ENCODE assay signal across 1 cellular context in the genomic region with DNA sequence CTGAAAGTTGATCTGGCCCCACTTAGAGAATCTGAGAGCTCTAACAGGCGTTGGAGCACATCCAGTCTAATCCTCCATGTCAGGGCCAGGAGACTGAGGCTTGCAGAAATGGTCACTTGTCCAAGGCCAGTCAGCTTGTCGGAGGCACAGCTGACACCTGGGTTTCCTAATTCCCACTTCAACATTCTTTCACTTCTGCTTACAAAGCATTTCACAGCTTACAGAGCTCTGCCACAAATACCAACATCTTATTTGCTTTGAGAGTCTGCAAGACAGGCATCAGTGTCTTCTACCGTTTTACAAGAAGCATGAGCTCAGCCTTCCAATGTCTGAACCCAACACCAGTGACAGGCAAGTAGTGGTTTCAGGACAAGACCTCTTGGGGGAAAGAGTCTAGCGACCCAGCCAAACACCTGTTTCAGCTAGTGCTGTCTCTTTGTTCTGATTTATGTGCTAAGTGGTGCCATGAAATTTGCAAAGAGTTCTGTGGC.
TF ChIP-seq lines count a peak whose summit lies in the region.

No MANE protein-coding gene starts in this region.

TF ChIP-seq in HepG2, 621 proteins besides CTCF, POLR2A, EP300 and RAD21:
- TF ChIP-seq, protein P1, sequence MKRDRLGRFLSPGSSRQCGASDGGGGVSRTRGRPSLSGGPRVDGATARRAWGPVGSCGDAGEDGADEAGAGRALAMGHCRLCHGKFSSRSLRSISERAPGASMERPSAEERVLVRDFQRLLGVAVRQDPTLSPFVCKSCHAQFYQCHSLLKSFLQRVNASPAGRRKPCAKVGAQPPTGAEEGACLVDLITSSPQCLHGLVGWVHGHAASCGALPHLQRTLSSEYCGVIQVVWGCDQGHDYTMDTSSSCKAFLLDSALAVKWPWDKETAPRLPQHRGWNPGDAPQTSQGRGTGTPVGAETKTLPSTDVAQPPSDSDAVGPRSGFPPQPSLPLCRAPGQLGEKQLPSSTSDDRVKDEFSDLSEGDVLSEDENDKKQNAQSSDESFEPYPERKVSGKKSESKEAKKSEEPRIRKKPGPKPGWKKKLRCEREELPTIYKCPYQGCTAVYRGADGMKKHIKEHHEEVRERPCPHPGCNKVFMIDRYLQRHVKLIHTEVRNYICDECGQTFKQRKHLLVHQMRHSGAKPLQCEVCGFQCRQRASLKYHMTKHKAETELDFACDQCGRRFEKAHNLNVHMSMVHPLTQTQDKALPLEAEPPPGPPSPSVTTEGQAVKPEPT (CRISPR knock-in tag; IDR thresholded peaks at IDR 0.05; ENCODE audit: low read depth) = no peak
- TF ChIP-seq DNMT1 (CRISPR knock-in tag; IDR thresholded peaks at IDR 0.05) (no peak), ZNF3 (CRISPR knock-in tag; IDR thresholded peaks at IDR 0.05) (no peak), HDAC2 (CRISPR knock-in tag; IDR thresholded peaks at IDR 0.05) (no peak), ZSCAN12 (CRISPR knock-in tag; IDR thresholded peaks at IDR 0.05) (no peak), CBFB (CRISPR knock-in tag; IDR thresholded peaks at IDR 0.05) (no peak), ZNF550 (CRISPR knock-in tag; IDR thresholded peaks at IDR 0.05; ENCODE audit: borderline replicate concordance) (no peak), MED8 (CRISPR knock-in tag; IDR thresholded peaks at IDR 0.05; ENCODE audit: insufficient replicate concordance) (no peak), PHF21A (CRISPR knock-in tag; IDR thresholded peaks at IDR 0.05) (no peak), SPEN (CRISPR knock-in tag; IDR thresholded peaks at IDR 0.05; ENCODE audit: low read depth) (no peak), MXD3 (CRISPR knock-in tag; IDR thresholded peaks at IDR 0.05) (no peak), MTA1 (CRISPR knock-in tag; IDR thresholded peaks at IDR 0.05; ENCODE audit: borderline replicate concordance) (no peak), POGZ (CRISPR knock-in tag; IDR thresholded peaks at IDR 0.05) (no peak), ZNF260 (CRISPR knock-in tag; IDR thresholded peaks at IDR 0.05; ENCODE audit: borderline replicate concordance, low read depth) (no peak), SALL1 (CRISPR knock-in tag; IDR thresholded peaks at IDR 0.05) (no peak)
- TF ChIP-seq, protein P2, sequence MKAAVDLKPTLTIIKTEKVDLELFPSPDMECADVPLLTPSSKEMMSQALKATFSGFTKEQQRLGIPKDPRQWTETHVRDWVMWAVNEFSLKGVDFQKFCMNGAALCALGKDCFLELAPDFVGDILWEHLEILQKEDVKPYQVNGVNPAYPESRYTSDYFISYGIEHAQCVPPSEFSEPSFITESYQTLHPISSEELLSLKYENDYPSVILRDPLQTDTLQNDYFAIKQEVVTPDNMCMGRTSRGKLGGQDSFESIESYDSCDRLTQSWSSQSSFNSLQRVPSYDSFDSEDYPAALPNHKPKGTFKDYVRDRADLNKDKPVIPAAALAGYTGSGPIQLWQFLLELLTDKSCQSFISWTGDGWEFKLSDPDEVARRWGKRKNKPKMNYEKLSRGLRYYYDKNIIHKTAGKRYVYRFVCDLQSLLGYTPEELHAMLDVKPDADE (CRISPR knock-in tag; IDR thresholded peaks at IDR 0.05) = no peak
